In genomic region chr4:27006646-27007045, GRCh38 we compare ENCODE assay signal across 21 cellular contexts.
A peak's percentile ranks its signal among the peaks of the same experiment; 100 is the strongest.
DNase-seq lines count a peak whose midpoint lies in the region; ATAC-seq and TF ChIP-seq lines count a peak whose summit lies in the region.
"Had no signal": no experiment of that assay in that cellular context is flagged by ENCODE, and none has a peak within 500 bp of the region (broad histone marks: within the 10 kb centered on the region; RNA-seq: fewer than 3 reads in every experiment).

No MANE protein-coding gene starts in this region.

- no peak overlapping the region for H3K56ac ChIP-seq in mesendoderm (ENCODE audit: low read length)

- no peak overlapping the region for H3K4me3 Mint-ChIP-seq in CD8-positive, alpha-beta T cell
- no peak overlapping the region for H3K4me3 Mint-ChIP-seq in activated naive CD8-positive, alpha-beta T cell treated with anti-CD3 and anti-CD28 coated beads, Interleukin-2, amount 10 ng/mL, durations not matched to agents 7 days and 5 days
- no peak overlapping the region for H3K4me3 Mint-ChIP-seq in nephron
- H3K4me3 Mint-ChIP-seq: activated B cell treated with CpG ODN at 0.5 μM for 24 hours; activated naive CD4-positive, alpha-beta T cell treated with anti-CD3 and anti-CD28 coated beads, Interleukin-2, amount 10 ng/mL, durations not matched to agents 7 days and 5 days had no signal

- TF ChIP-seq CTCF in CD8-positive, alpha-beta T cell (IDR thresholded peaks at IDR 0.05), result no peak
- TF ChIP-seq CTCF in nephron (IDR thresholded peaks at IDR 0.05; ENCODE audit: unreplicated experiment in 3 of 3), result no peak
- TF ChIP-seq CTCF in A673 (conservative IDR thresholded peaks at IDR 0.05; ENCODE audit: low read depth, low read length), result no peak

- H3K9ac ChIP-seq in mesendoderm (ENCODE audit: low read length), result no peak overlapping the region

- peaks cover 36% of the 10 kb centered on the region for H3K4me1 Mint-ChIP-seq in CD8-positive, alpha-beta T cell (ENCODE audit: low read depth)
- peaks cover 24% of the 10 kb centered on the region for H3K4me1 Mint-ChIP-seq in activated naive CD8-positive, alpha-beta T cell treated with anti-CD3 and anti-CD28 coated beads, Interleukin-2, amount 10 ng/mL, durations not matched to agents 7 days and 5 days
- peaks cover 36% of the 10 kb centered on the region for H3K4me1 Mint-ChIP-seq in nephron

- no peak overlapping the region for H2AK5ac ChIP-seq in mesendoderm (ENCODE audit: low read length)

- intact Hi-C loops in CD8-positive, alpha-beta T cell (cut with DNase I, micrococcal nuclease), result loop anchor here in 1 of 2 experiments (5.0 kb wide), 1 partner anchor 284 kb away; no protein-coding TSS in a partner anchor
- intact Hi-C loops in A673 (cut with micrococcal nuclease; ENCODE audit: unreplicated experiment), result loop anchor here (5.0 to 10.0 kb wide), 2 partner anchors 219 to 442 kb away; no protein-coding TSS in a partner anchor

- H3K23ac ChIP-seq in mesendoderm (ENCODE audit: low read length), result no peak overlapping the region

- no peak for DNase-seq in CD8-positive, alpha-beta T cell
- DNase-seq in activated naive CD8-positive, alpha-beta T cell treated with anti-CD3 and anti-CD28 coated beads, Interleukin-2, amount 10 ng/mL, durations not matched to agents 7 days and 5 days, result no peak
- DNase-seq in mesendoderm, result no peak
- DNase-seq in A673 (ENCODE audit: low spot score), result no peak
- no peak for DNase-seq in AG08395 (ENCODE audit: low spot score)
- DNase-seq in SW480 (ENCODE audit: low spot score), result no peak
- DNase-seq: activated B cell treated with CpG ODN at 0.5 μM for 24 hours; activated naive CD4-positive, alpha-beta T cell treated with anti-CD3 and anti-CD28 coated beads, Interleukin-2, amount 10 ng/mL, durations not matched to agents 7 days and 5 days; BE2C; DMS153; dorsolateral prefrontal cortex; head of caudate nucleus; mammary epithelial cell; NCI-H1105; NCI-H2171; right cardiac atrium; T-helper 1 cell had no signal

- CTCF ChIA-PET in CD8-positive, alpha-beta T cell (lab: Charles Lee), result interaction anchor here (1.5 to 4.4 kb wide), 3 partner anchors 219 to 678 kb away, joined by 3 to 30 read pairs (median 4); no protein-coding TSS in a partner anchor
- CTCF ChIA-PET in A673 (lab: Charles Lee), result no interaction called here

- H3K9me3 Mint-ChIP-seq in CD8-positive, alpha-beta T cell, result no peaks in the 10 kb centered on the region
- no peaks in the 10 kb centered on the region for H3K9me3 Mint-ChIP-seq in activated naive CD8-positive, alpha-beta T cell treated with anti-CD3 and anti-CD28 coated beads, Interleukin-2, amount 10 ng/mL, durations not matched to agents 7 days and 5 days
- H3K9me3 Mint-ChIP-seq in nephron, result no peaks in the 10 kb centered on the region
- H3K9me3 Mint-ChIP-seq: activated B cell treated with CpG ODN at 0.5 μM for 24 hours; activated naive CD4-positive, alpha-beta T cell treated with anti-CD3 and anti-CD28 coated beads, Interleukin-2, amount 10 ng/mL, durations not matched to agents 7 days and 5 days had no signal

- WGBS in mesendoderm (ENCODE audit: extremely low coverage, insufficient coverage, low lambda C conversion rate), result no CpG with 5 or more reads among the region's 2 CpGs

- no peaks in the 10 kb centered on the region for H3K9me3 ChIP-seq in CD8-positive, alpha-beta T cell (ENCODE audit: low read length)
- H3K9me3 ChIP-seq in A673 (ENCODE audit: low read depth, low read length, poor library complexity, severe bottlenecking), result no peaks in the 10 kb centered on the region
- H3K9me3 ChIP-seq: BE2C, neutrophil had no signal

- POLR2A ChIA-PET in CD8-positive, alpha-beta T cell (lab: Charles Lee), result no interaction called here
- POLR2A ChIA-PET in activated naive CD8-positive, alpha-beta T cell treated with anti-CD3 and anti-CD28 coated beads, Interleukin-2, amount 10 ng/mL, durations not matched to agents 7 days and 5 days (lab: Charles Lee), result interaction anchor here (0.9 kb wide), 1 partner anchor 146 kb away, joined by 3 read pairs; the partner anchor contains the start of gene STIM2
- POLR2A ChIA-PET in A673 (lab: Charles Lee; ENCODE audit: low non-redundant PET), result no interaction called here

- no peak overlapping the region for H2BK120ac ChIP-seq in mesendoderm (ENCODE audit: low read depth, low read length)

- BruUV-seq in A673 (replicated peaks; lab: Mats Ljungman, UMichigan), result no TSS peak

- H3K79me2 ChIP-seq in mesendoderm (ENCODE audit: control insufficient read depth, insufficient read depth, low read length), result no peaks in the 10 kb centered on the region

- no peak overlapping the region for H4K8ac ChIP-seq in mesendoderm (ENCODE audit: low read depth, low read length)

- H2BK15ac ChIP-seq in mesendoderm (replicated peaks; ENCODE audit: low read depth), result no peak overlapping the region

- no peak overlapping the region for H3K27ac ChIP-seq in CD8-positive, alpha-beta T cell (ENCODE audit: low read depth, low read length)
- H3K27ac ChIP-seq in mesendoderm (ENCODE audit: low read depth, low read length) (no peak overlapping the region), A673 (ENCODE audit: low read depth, low read length, poor library complexity, severe bottlenecking) (no peak overlapping the region)
- H3K27ac ChIP-seq: dorsolateral prefrontal cortex, neutrophil had no signal

- H3K36me3 ChIP-seq in CD8-positive, alpha-beta T cell (ENCODE audit: insufficient read depth, low read length), result peaks cover 7% of the 10 kb centered on the region
- no peaks in the 10 kb centered on the region for H3K36me3 ChIP-seq in mesendoderm (ENCODE audit: control insufficient read depth, insufficient read depth, low read length)
- peaks cover 7% of the 10 kb centered on the region for H3K36me3 ChIP-seq in A673 (ENCODE audit: insufficient read depth, low read length, poor library complexity, severe bottlenecking)

- H3K36me3 Mint-ChIP-seq in CD8-positive, alpha-beta T cell, result peaks cover 45% of the 10 kb centered on the region
- H3K36me3 Mint-ChIP-seq in activated naive CD8-positive, alpha-beta T cell treated with anti-CD3 and anti-CD28 coated beads, Interleukin-2, amount 10 ng/mL, durations not matched to agents 7 days and 5 days, result peaks cover 18% of the 10 kb centered on the region
- H3K36me3 Mint-ChIP-seq in nephron (ENCODE audit: low read depth), result peaks cover 4% of the 10 kb centered on the region

- no peak overlapping the region for H3K4me2 ChIP-seq in mesendoderm (ENCODE audit: low read length)

- no peaks in the 10 kb centered on the region for H3K27me3 ChIP-seq in CD8-positive, alpha-beta T cell (ENCODE audit: insufficient read depth, low read length)
- no peaks in the 10 kb centered on the region for H3K27me3 ChIP-seq in mesendoderm (ENCODE audit: insufficient read depth, low read length, poor library complexity)
- no peaks in the 10 kb centered on the region for H3K27me3 ChIP-seq in A673 (replicated peaks; ENCODE audit: insufficient read depth, low read depth, low read length, poor library complexity)
- H3K27me3 ChIP-seq: BE2C, dorsolateral prefrontal cortex, neutrophil had no signal

- no peak overlapping the region for H4K5ac ChIP-seq in mesendoderm (ENCODE audit: low read length)

- no peak overlapping the region for H3K4me3 ChIP-seq in CD8-positive, alpha-beta T cell (ENCODE audit: low read depth, low read length)
- H3K4me3 ChIP-seq in mesendoderm (ENCODE audit: low read length) (no peak overlapping the region), A673 (ENCODE audit: low read depth, low read length, poor library complexity, severe bottlenecking) (no peak overlapping the region)
- H3K4me3 ChIP-seq: dorsolateral prefrontal cortex had no signal

- no peak for ATAC-seq in CD8-positive, alpha-beta T cell
- peak; percentile 39 for ATAC-seq in HG02884 (IDR thresholded peaks at IDR 0.05; ENCODE audit: unreplicated experiment)
- ATAC-seq in activated naive CD8-positive, alpha-beta T cell treated with anti-CD3 and anti-CD28 coated beads, Interleukin-2, amount 10 ng/mL, durations not matched to agents 7 days and 5 days (ENCODE audit: low read depth), result no peak
- ATAC-seq: esophagus mucosa had no signal

- no peak overlapping the region for H3K4ac ChIP-seq in mesendoderm (ENCODE audit: low read depth, low read length)

- H3K27ac Mint-ChIP-seq in CD8-positive, alpha-beta T cell, result peak overlapping the region; percentile 76
- H3K27ac Mint-ChIP-seq in activated naive CD8-positive, alpha-beta T cell treated with anti-CD3 and anti-CD28 coated beads, Interleukin-2, amount 10 ng/mL, durations not matched to agents 7 days and 5 days, result peak overlapping the region; percentile 2
- peak overlapping the region in 2 of 3 experiments; percentile 9 to 18 for H3K27ac Mint-ChIP-seq in nephron
- H3K27ac Mint-ChIP-seq: activated B cell treated with CpG ODN at 0.5 μM for 24 hours; activated naive CD4-positive, alpha-beta T cell treated with anti-CD3 and anti-CD28 coated beads, Interleukin-2, amount 10 ng/mL, durations not matched to agents 7 days and 5 days had no signal

- peaks cover 2% of the 10 kb centered on the region for H3K79me1 ChIP-seq in mesendoderm (ENCODE audit: low read length)

- H3K27me3 Mint-ChIP-seq in CD8-positive, alpha-beta T cell (ENCODE audit: low read depth), result no peaks in the 10 kb centered on the region
- no peaks in the 10 kb centered on the region for H3K27me3 Mint-ChIP-seq in activated naive CD8-positive, alpha-beta T cell treated with anti-CD3 and anti-CD28 coated beads, Interleukin-2, amount 10 ng/mL, durations not matched to agents 7 days and 5 days
- H3K27me3 Mint-ChIP-seq in nephron (ENCODE audit: low read depth), result no peaks in the 10 kb centered on the region
- H3K27me3 Mint-ChIP-seq: activated B cell treated with CpG ODN at 0.5 μM for 24 hours; activated naive CD4-positive, alpha-beta T cell treated with anti-CD3 and anti-CD28 coated beads, Interleukin-2, amount 10 ng/mL, durations not matched to agents 7 days and 5 days had no signal

- H3K18ac ChIP-seq in mesendoderm (ENCODE audit: low read length), result no peak overlapping the region

- H3K4me1 ChIP-seq in CD8-positive, alpha-beta T cell (ENCODE audit: insufficient read depth, low read length), result peaks cover 15% of the 10 kb centered on the region
- H3K4me1 ChIP-seq in mesendoderm (ENCODE audit: control insufficient read depth, low read depth, low read length) (no peaks in the 10 kb centered on the region), A673 (ENCODE audit: insufficient read depth, low read length, poor library complexity, severe bottlenecking) (peaks cover 60% of the 10 kb centered on the region)
- H3K4me1 ChIP-seq: BE2C had no signal

- H2BK5ac ChIP-seq in mesendoderm (ENCODE audit: low read length), result no peak overlapping the region

Comparison
In these comparisons a context has a peak if more than half of its experiments do, and no peak if none do; other contexts are left out.
1. H3K27ac Mint-ChIP-seq: peak in every context shown above with its lines; median percentile 76 in CD8-positive, alpha-beta T cell; 14 in nephron; 2 in activated naive CD8-positive, alpha-beta T cell treated with anti-CD3 and anti-CD28 coated beads, Interleukin-2, amount 10 ng/mL, durations not matched to agents 7 days and 5 days.